15 cellular contexts compared by ENCODE assay signal in the genomic region with DNA sequence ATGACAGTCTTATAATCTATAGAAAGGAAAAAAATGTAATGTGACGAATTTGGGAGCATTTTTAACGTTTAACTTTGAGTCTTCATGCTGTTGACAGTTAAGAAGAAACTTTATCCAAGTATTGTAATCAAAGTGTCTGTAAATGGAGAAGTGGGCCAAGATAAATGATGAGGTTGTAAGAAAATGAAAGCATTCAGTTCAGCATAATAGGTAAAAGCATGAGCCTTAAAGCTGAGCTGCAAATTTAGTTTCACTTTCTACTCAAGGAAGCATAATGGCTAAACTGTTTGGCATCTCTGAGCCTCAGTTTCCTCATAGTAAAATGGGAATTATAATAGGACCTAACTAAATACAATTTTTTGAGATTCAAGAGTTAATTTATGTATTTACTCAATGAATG.
DNase-seq lines count a peak whose midpoint lies in the region; ATAC-seq and TF ChIP-seq lines count a peak whose summit lies in the region.
"Had no signal": no experiment of that assay in that cellular context is flagged by ENCODE, and none has a peak within 500 bp of the region (broad histone marks: within the 10 kb centered on the region; RNA-seq: fewer than 3 reads in every experiment).

No MANE protein-coding gene starts in this region.

- ATAC-seq in GM18867 (IDR thresholded peaks at IDR 0.05; ENCODE audit: unreplicated experiment) (peak; percentile 90), left colon (no peak)
- ATAC-seq: activated naive CD4-positive, alpha-beta T cell treated with anti-CD3 and anti-CD28 coated beads, Interleukin-2, amount 50 U/mL, for 72 hours had no signal

- H3K36me3 ChIP-seq in CD4-positive, alpha-beta memory T cell (ENCODE audit: insufficient read depth, low read length), result no peaks in the 10 kb centered on the region
- no peaks in the 10 kb centered on the region for H3K36me3 ChIP-seq in Loucy (ENCODE audit: insufficient read depth, low read length)
- no peaks in the 10 kb centered on the region for H3K36me3 ChIP-seq in SJCRH30

- H2AFZ ChIP-seq in Loucy (ENCODE audit: low read length), result peak overlapping the region; percentile 38; the same call in 1 of the 2 replicates

- peaks cover 0 to 4% (median 2%) of the 10 kb centered on the region in 4 donors for H3K4me1 Mint-ChIP-seq in CD4-positive, alpha-beta memory T cell
- H3K4me1 Mint-ChIP-seq in nephron progenitor cell, result no peaks in the 10 kb centered on the region
- H3K4me1 Mint-ChIP-seq: IgD-negative memory B cell had no signal

- no peaks in the 10 kb centered on the region for H3K9me3 ChIP-seq in CD4-positive, alpha-beta memory T cell (ENCODE audit: control insufficient read depth in 1 of 2, low read length in 2 of 2)
- no peaks in the 10 kb centered on the region for H3K9me3 ChIP-seq in Loucy (ENCODE audit: insufficient read depth, low read depth, low read length)
- H3K9me3 ChIP-seq in SJCRH30 (replicated peaks), result no peaks in the 10 kb centered on the region

- H3K27me3 ChIP-seq in CD4-positive, alpha-beta memory T cell (ENCODE audit: insufficient read depth, low read length), result no peaks in the 10 kb centered on the region
- H3K27me3 ChIP-seq in Loucy (ENCODE audit: insufficient read depth, low read length, poor library complexity, severe bottlenecking), result no peaks in the 10 kb centered on the region
- H3K27me3 ChIP-seq in SJCRH30, result no peaks in the 10 kb centered on the region

- H3K4me1 ChIP-seq in CD4-positive, alpha-beta memory T cell (ENCODE audit: insufficient read depth, low read length), result no peaks in the 10 kb centered on the region
- H3K4me1 ChIP-seq in Loucy (ENCODE audit: insufficient read depth, low read length, poor library complexity, severe bottlenecking) (no peaks in the 10 kb centered on the region), SJCRH30 (no peaks in the 10 kb centered on the region)

- no peaks in the 10 kb centered on the region for H3K9me2 ChIP-seq in Loucy (replicated peaks; ENCODE audit: low read depth, low read length)

- no peaks in the 10 kb centered on the region for H3K9me3 Mint-ChIP-seq in CD4-positive, alpha-beta memory T cell
- H3K9me3 Mint-ChIP-seq in nephron progenitor cell, result peaks cover 12% of the 10 kb centered on the region
- H3K9me3 Mint-ChIP-seq: activated naive CD4-positive, alpha-beta T cell treated with anti-CD3 and anti-CD28 coated beads, Interleukin-2, amount 50 U/mL, for 72 hours; CD4-positive, alpha-beta T cell had no signal

- no peaks in the 10 kb centered on the region; the same call in 1 of the 2 replicates for H3F3A ChIP-seq in Loucy (ENCODE audit: low read depth)

- peak in 1 of 5 donors; percentile 0 for DNase-seq in CD4-positive, alpha-beta memory T cell
- DNase-seq in amniotic epithelial cell (ENCODE audit: low read depth), result peak; percentile 2
- no peak for DNase-seq in NCI-H2029 (lab: John Stamatoyannopoulos, UW)
- no peak for DNase-seq in SJCRH30
- no peak for DNase-seq in nephron progenitor cell
- no peak for DNase-seq in left colon
- DNase-seq: CD4-positive, alpha-beta T cell; mesendoderm; NCI-H2081 treated with DMSO at 0.1 percent for 48 hours; nucleus accumbens; small intestine had no signal

- TF ChIP-seq CTCF in Loucy (conservative IDR thresholded peaks at IDR 0.05; ENCODE audit: low read length) (no peak), nephron progenitor cell (IDR thresholded peaks at IDR 0.05) (no peak)

- intact Hi-C loops in CD4-positive, alpha-beta memory T cell (cut with micrococcal nuclease), result no loop called here
- intact Hi-C loops in left colon (cut with DNase I, micrococcal nuclease), result no loop called here

- CTCF ChIA-PET in CD4-positive, alpha-beta memory T cell (lab: Charles Lee; ENCODE audit: partially characterized antibody), result no interaction called here

- no peaks in the 10 kb centered on the region for H3K36me3 Mint-ChIP-seq in CD4-positive, alpha-beta memory T cell
- H3K36me3 Mint-ChIP-seq in nephron progenitor cell (ENCODE audit: low read depth), result no peaks in the 10 kb centered on the region
- H3K36me3 Mint-ChIP-seq: activated naive CD4-positive, alpha-beta T cell treated with anti-CD3 and anti-CD28 coated beads, Interleukin-2, amount 50 U/mL, for 72 hours; IgD-negative memory B cell had no signal

- no peak overlapping the region for H3K27ac ChIP-seq in CD4-positive, alpha-beta memory T cell (ENCODE audit: low read depth, low read length)
- no peak overlapping the region for H3K27ac ChIP-seq in SJCRH30

- H3K27ac Mint-ChIP-seq in CD4-positive, alpha-beta memory T cell, result peak overlapping the region in 3 of 7 donors; percentile 75 to 92 (median 83)
- H3K27ac Mint-ChIP-seq in nephron progenitor cell, result no peak overlapping the region
- H3K27ac Mint-ChIP-seq: activated naive CD4-positive, alpha-beta T cell treated with anti-CD3 and anti-CD28 coated beads, Interleukin-2, amount 50 U/mL, for 72 hours; CD4-positive, alpha-beta T cell; IgD-negative memory B cell had no signal

- H3K4me3 ChIP-seq in CD4-positive, alpha-beta memory T cell (ENCODE audit: low read length in 2 of 2), result no peak overlapping the region
- H3K4me3 ChIP-seq in Loucy (ENCODE audit: low read length, poor library complexity, severe bottlenecking), result peak overlapping the region; percentile 56
- H3K4me3 ChIP-seq in SJCRH30, result no peak overlapping the region

- H4K20me1 ChIP-seq in Loucy (ENCODE audit: insufficient read depth, low read length, poor library complexity, severe bottlenecking), result no peaks in the 10 kb centered on the region

- H3K27me3 Mint-ChIP-seq in CD4-positive, alpha-beta memory T cell, result no peaks in the 10 kb centered on the region
- peaks cover 4% of the 10 kb centered on the region for H3K27me3 Mint-ChIP-seq in nephron progenitor cell (ENCODE audit: low read depth, poor library complexity)
- H3K27me3 Mint-ChIP-seq: CD4-positive, alpha-beta T cell; IgD-negative memory B cell had no signal

- H3K9ac ChIP-seq in Loucy (ENCODE audit: low read depth, low read length, poor library complexity, severe bottlenecking), result no peak overlapping the region

- H3K4me2 ChIP-seq in Loucy (ENCODE audit: low read depth, low read length, poor library complexity, severe bottlenecking), result peak overlapping the region; percentile 22

- H3K79me2 ChIP-seq in Loucy (ENCODE audit: insufficient read depth, low read length), result no peaks in the 10 kb centered on the region

- POLR2A ChIA-PET in CD4-positive, alpha-beta memory T cell (lab: Charles Lee; ENCODE audit: partially characterized antibody), result no interaction called here

- peak overlapping the region in 7 of 8 donors; percentile 62 to 87 (median 77) for H3K4me3 Mint-ChIP-seq in CD4-positive, alpha-beta memory T cell
- no peak overlapping the region for H3K4me3 Mint-ChIP-seq in nephron progenitor cell
- H3K4me3 Mint-ChIP-seq: CD4-positive, alpha-beta T cell; IgD-negative memory B cell had no signal
